Comparison of ENCODE assay signal across 19 cellular contexts in genomic region chr9:127749090-127749787, GRCh38. TPM values are rescaled to one million over a fixed set of nuclear protein-coding genes. Genes with fewer than 3 reads are reported as not detected.
DNase-seq lines count a peak whose midpoint lies in the region; ATAC-seq, FAIRE-seq and TF ChIP-seq lines count a peak whose summit lies in the region.
"Had no signal": no experiment of that assay in that cellular context is flagged by ENCODE, and none has a peak within 500 bp of the region (broad histone marks: within the 10 kb centered on the region; RNA-seq: fewer than 3 reads in every experiment).

No MANE protein-coding gene starts in this region.

- in situ Hi-C loops in HepG2 (cut with HindIII; ENCODE audit: extremely low pct_ligation_motif_present, low pct_unique_long_range_greater_than_20kb) = no loop called here

- no peak for DNase-seq in HepG2 (ENCODE audit: low spot score)
- DNase-seq in right lobe of liver = no peak
- no peak for DNase-seq in bronchial epithelial cell (ENCODE audit: low read depth)
- DNase-seq in neuronal stem cell (ENCODE audit: low spot score) = no peak
- no peak for DNase-seq in SHP77 treated with DMSO at 0.1 percent for 48 hours (lab: John Stamatoyannopoulos, UW)
- DNase-seq in activated CD4-positive, alpha-beta T cell treated with anti-CD3 and anti-CD28 coated beads, Interleukin-2, amount 50 U/mL, for 1 hour = no peak
- no peak for DNase-seq in thyroid gland
- DNase-seq: AML-193; Calu3; CD4-positive, alpha-beta memory T cell; DMS79 treated with DMSO at 0.1 percent for 48 hours had no signal

- H3K14ac ChIP-seq in neuronal stem cell (ENCODE audit: low read length) = no peak overlapping the region

- peaks cover 1% of the 10 kb centered on the region for H3K79me1 ChIP-seq in neuronal stem cell (ENCODE audit: low read depth, low read length)

- H2AK5ac ChIP-seq in neuronal stem cell (ENCODE audit: low read depth, low read length) = peak overlapping the region; percentile 34

- CTCF ChIA-PET in HepG2 (lab: Yijun Ruan, JAX; ENCODE audit: low intra/inter-chr PET ratio, low total read pairs) = no interaction called here

- no peak overlapping the region for H2BK120ac ChIP-seq in neuronal stem cell (ENCODE audit: low read depth, low read length)

- WGBS in HepG2 (ENCODE audit: low lambda C conversion rate) = 71% methylated on average over 11 of the region's 26 CpGs
- WGBS in right lobe of liver (ENCODE audit: insufficient coverage, low coverage, low lambda C conversion rate, missing lambda C conversion rate) = 94% methylated on average over 3 of the region's 26 CpGs
- no CpG with 5 or more reads among the region's 26 CpGs for WGBS in neuronal stem cell (ENCODE audit: extremely low coverage in 2 of 2, insufficient read length in 2 of 2, insufficient replicate concordance in 1 of 2), 2 donors
- 89 to 94% methylated on average over 22 to 26 of the region's 26 CpGs for WGBS in thyroid gland, 2 donors

- H3K4me3 ChIP-seq in HepG2 (replicated peaks in 1 of 3; ENCODE audit: insufficient read depth in 1 of 3, low read depth in 2 of 3, low read length in 3 of 3) (no peak overlapping the region), right lobe of liver (no peak overlapping the region), bronchial epithelial cell (ENCODE audit: low read depth, low read length) (no peak overlapping the region), neuronal stem cell (ENCODE audit: low read length in 2 of 2) (no peak overlapping the region), thyroid gland (replicated peaks in 1 of 3) (no peak overlapping the region)
- H3K4me3 ChIP-seq: A549, GM12878, HAP-1 had no signal

- H3K9me3 ChIP-seq in HepG2 (ENCODE audit: low read length) (no peaks in the 10 kb centered on the region), right lobe of liver (no peaks in the 10 kb centered on the region), neuronal stem cell (replicated peaks in 1 of 2; ENCODE audit: control insufficient read depth in 2 of 2, insufficient read depth in 1 of 2, low read depth in 1 of 2, low read length in 2 of 2) (no peaks in the 10 kb centered on the region), thyroid gland (no peaks in the 10 kb centered on the region)
- H3K9me3 ChIP-seq: A549, HAP-1 had no signal

- no peak overlapping the region for H2BK5ac ChIP-seq in neuronal stem cell (ENCODE audit: low read length)

- H4K8ac ChIP-seq in neuronal stem cell (ENCODE audit: low read depth, low read length) = no peak overlapping the region

- H3K4me2 ChIP-seq in HepG2 (ENCODE audit: low read depth, low read length) (no peak overlapping the region), neuronal stem cell (ENCODE audit: insufficient read depth, low read length, poor library complexity, severe bottlenecking) (no peak overlapping the region)
- H3K4me2 ChIP-seq: A549 had no signal

- peak overlapping the region; percentile 75 for H3K23ac ChIP-seq in neuronal stem cell (ENCODE audit: low read depth, low read length, poor library complexity)

- H3K27me3 ChIP-seq in HepG2 (ENCODE audit: control insufficient read depth in 1 of 2, insufficient read depth in 2 of 2, low read length in 2 of 2) = peaks cover 4 to 59% of the 10 kb centered on the region in 2 experiments; a peak in 3 of 5 replicates
- H3K27me3 ChIP-seq in right lobe of liver = no peaks in the 10 kb centered on the region
- peaks cover 13% of the 10 kb centered on the region for H3K27me3 ChIP-seq in bronchial epithelial cell (ENCODE audit: control insufficient read depth, insufficient read depth, low read length)
- peaks cover 0 to 55% (median 0%) of the 10 kb centered on the region in 3 experiments for H3K27me3 ChIP-seq in neuronal stem cell (ENCODE audit: control insufficient read depth in 3 of 3, insufficient read depth in 3 of 3, low read depth in 1 of 3, low read length in 3 of 3)
- H3K27me3 ChIP-seq in thyroid gland = no peaks in the 10 kb centered on the region

- TF ChIP-seq EP300 in HepG2 (IDR thresholded peaks at IDR 0.05; ENCODE audit: low read depth in 2 of 2, low read length in 2 of 2) = no peak
- no peak for TF ChIP-seq EP300 in HepG2 (CRISPR knock-in tag; IDR thresholded peaks at IDR 0.05; ENCODE audit: borderline replicate concordance)

- no peak for TF ChIP-seq RAD21 in HepG2 (CRISPR knock-in tag; IDR thresholded peaks at IDR 0.05)

- H3K79me2 ChIP-seq in HepG2 (ENCODE audit: insufficient read depth, low read length) = no peaks in the 10 kb centered on the region

- H3K4me1 ChIP-seq in HepG2 (ENCODE audit: insufficient read depth, low read length) (no peaks in the 10 kb centered on the region), right lobe of liver (no peaks in the 10 kb centered on the region), neuronal stem cell (ENCODE audit: control insufficient read depth in 2 of 2, insufficient read depth in 1 of 2, low read depth in 1 of 2, low read length in 2 of 2) (peaks cover 0 to under 1% of the 10 kb centered on the region in 2 donors), thyroid gland (peaks cover 0 to 1% of the 10 kb centered on the region in 2 donors)
- H3K4me1 ChIP-seq: HAP-1 had no signal

- no peak for TF ChIP-seq POLR2A in HepG2 (IDR thresholded peaks at IDR 0.05; ENCODE audit: insufficient read depth in 1 of 2, low read depth in 2 of 2, low read length in 2 of 2)
- TF ChIP-seq POLR2A in right lobe of liver (IDR thresholded peaks at IDR 0.05) = no peak
- TF ChIP-seq POLR2A in thyroid gland (IDR thresholded peaks at IDR 0.05) = no peak

- no TSS peak for BruUV-seq in HepG2 (replicated peaks; lab: Mats Ljungman, UMichigan)

- H4K20me1 ChIP-seq in HepG2 (ENCODE audit: insufficient read depth, low read length) = no peaks in the 10 kb centered on the region

- no peak overlapping the region for H3K18ac ChIP-seq in neuronal stem cell (ENCODE audit: low read length)

- H2BK12ac ChIP-seq in neuronal stem cell (ENCODE audit: low read length) = no peak overlapping the region

- H4K91ac ChIP-seq in neuronal stem cell (ENCODE audit: low read depth, low read length, poor library complexity) = no peak overlapping the region

- no peak overlapping the region for H3K4ac ChIP-seq in neuronal stem cell (ENCODE audit: low read length)

- H3K27ac ChIP-seq in HepG2 (ENCODE audit: extremely low read length, insufficient read depth, low read length) (no peak overlapping the region), right lobe of liver (no peak overlapping the region), neuronal stem cell (replicated peaks; ENCODE audit: low read length) (no peak overlapping the region), thyroid gland (no peak overlapping the region)
- H3K27ac ChIP-seq: 22Rv1, A549, C4-2B had no signal

- TF ChIP-seq CTCF in HepG2 (CRISPR knock-in tag; IDR thresholded peaks at IDR 0.05) (no peak), right lobe of liver (IDR thresholded peaks at IDR 0.05) (no peak), bronchial epithelial cell (IDR thresholded peaks at IDR 0.05; ENCODE audit: insufficient read depth, low read length, severe bottlenecking) (no peak), thyroid gland (IDR thresholded peaks at IDR 0.05) (no peak)

- H3K9ac ChIP-seq in HepG2 (ENCODE audit: insufficient read depth, low read depth, low read length) = no peak overlapping the region
- H3K9ac ChIP-seq in neuronal stem cell (ENCODE audit: low read depth, low read length, poor library complexity) = no peak overlapping the region

- intact Hi-C loops in HepG2 (cut with micrococcal nuclease; ENCODE audit: unreplicated experiment) = no loop called here
- intact Hi-C loops in right lobe of liver (cut with DNase I) = no loop called here
- intact Hi-C loops in thyroid gland (cut with DNase I) = no loop called here

- POLR2A ChIA-PET in HepG2 (lab: Yijun Ruan, JAX) = no interaction called here

- H3K36me3 ChIP-seq in HepG2 (replicated peaks in 1 of 2; ENCODE audit: control insufficient read depth in 1 of 2, insufficient read depth in 2 of 2, low read length in 2 of 2) = no peaks in the 10 kb centered on the region
- no peaks in the 10 kb centered on the region for H3K36me3 ChIP-seq in right lobe of liver
- no peaks in the 10 kb centered on the region for H3K36me3 ChIP-seq in bronchial epithelial cell (ENCODE audit: control insufficient read depth, insufficient read depth, low read length)
- peaks cover 0 to 16% of the 10 kb centered on the region in 2 donors for H3K36me3 ChIP-seq in neuronal stem cell (replicated peaks in 1 of 2; ENCODE audit: control insufficient read depth in 2 of 2, insufficient read depth in 2 of 2, low read length in 2 of 2)
- peaks cover 0 to 6% of the 10 kb centered on the region in 2 donors for H3K36me3 ChIP-seq in thyroid gland
- H3K36me3 ChIP-seq: HAP-1 had no signal

- H2AFZ ChIP-seq in HepG2 (ENCODE audit: low read length) = no peak overlapping the region
- H2AFZ ChIP-seq in neuronal stem cell (ENCODE audit: low read length) = no peak overlapping the region

- FAIRE-seq in HepG2 (lab: Jason Lieb, UNC) (no peak), bronchial epithelial cell (lab: Jason Lieb, UNC) (peak; percentile 82)
- FAIRE-seq: A549, GM12878, HTR-8/SVneo had no signal

- H2BK15ac ChIP-seq in neuronal stem cell (ENCODE audit: low read length) = no peak overlapping the region

- ATAC-seq in HepG2 (no peak), right lobe of liver (no peak), HG03135 (IDR thresholded peaks at IDR 0.05; ENCODE audit: unreplicated experiment) (no peak)
- ATAC-seq: A549, GM12878 had no signal

RNA-seq across cellular contexts. Expression of gene TOR2A, which starts 14.1 kb away (rescaled TPM):
- total RNA-seq in HepG2 (2016; rRNA removed; fragmentation: Illumina TruSeq; extraction: Trizol) = 5.5 and 7.2 TPM in 2 replicates
- total RNA-seq in HepG2 (2016; cell fraction: cytosol; rRNA removed; fragmentation: Illumina TruSeq; extraction: Trizol; ENCODE audit: low read depth) = 5.2 and 7.3 TPM in 2 replicates
- 4.5 and 7.9 TPM in 2 replicates for total RNA-seq in HepG2 (2016; cell fraction: insoluble cytoplasmic fraction; rRNA removed; fragmentation: Illumina TruSeq; extraction: Trizol)
- 7.9 and 11.8 TPM in 2 replicates for total RNA-seq in HepG2 (2016; cell fraction: membrane; rRNA removed; fragmentation: Illumina TruSeq; extraction: Trizol)
- total RNA-seq in HepG2 (2016; cell fraction: nucleus; rRNA removed; fragmentation: Illumina TruSeq; extraction: Trizol) = 6.0 and 8.4 TPM in 2 replicates
- 3.5 and 4.9 TPM in 2 replicates for polyA plus RNA-seq in HepG2 (2011; rRNA removed)
- polyA plus RNA-seq in HepG2 (2011; cell fraction: cytosol; rRNA removed) = 3.9 and 7.0 TPM in 2 replicates
- polyA plus RNA-seq in HepG2 (2011; cell fraction: nucleus; rRNA removed) = 10.9 and 13.2 TPM in 2 replicates
- 3.9 and 5.6 TPM in 2 replicates for polyA plus RNA-seq in HepG2 (2012)
- 7.5 and 14.0 TPM in 2 replicates for polyA plus RNA-seq in HepG2 (2016; cell fraction: cytosol; fragmentation: Illumina TruSeq; extraction: Trizol; ENCODE audit: low read depth)
- polyA plus RNA-seq in HepG2 (2016; cell fraction: insoluble cytoplasmic fraction; fragmentation: Illumina TruSeq; extraction: Trizol; ENCODE audit: low read depth) = 8.1 and 8.2 TPM in 2 replicates
- 13.5 and 15.3 TPM in 2 replicates for polyA plus RNA-seq in HepG2 (2016; cell fraction: membrane; fragmentation: Illumina TruSeq; extraction: Trizol; ENCODE audit: low read depth)
- polyA plus RNA-seq in HepG2 (2016; cell fraction: nucleus; fragmentation: Illumina TruSeq; extraction: Trizol; ENCODE audit: insufficient read depth, low read depth) = 15.9 and 17.9 TPM in 2 replicates
- polyA minus RNA-seq in HepG2 (2011; rRNA and poly(A)+ RNA removed; ENCODE audit: low replicate concordance) = 5.5 and 15.6 TPM in 2 replicates
- 3.2 and 3.6 TPM in 2 replicates for polyA minus RNA-seq in HepG2 (2011; cell fraction: cytosol; rRNA and poly(A)+ RNA removed)
- 2.4 and 3.0 TPM in 2 replicates for polyA minus RNA-seq in HepG2 (2011; cell fraction: nucleus; rRNA and poly(A)+ RNA removed)
- total RNA-seq in right lobe of liver = 10 to 100 TPM in 2 of 6 experiments, 1 to 10 TPM in 4; 6.1 to 15.3 (median 7.7) TPM
- 1.8 and 4.6 TPM in 2 replicates for total RNA-seq in bronchial epithelial cell
- 16.4 TPM for polyA plus RNA-seq in neuronal stem cell (2013, experiment 1 of 2)
- 16.7 TPM for polyA plus RNA-seq in neuronal stem cell (2013, experiment 2 of 2)
- 10 to 100 TPM in 3 of 4 donors, 1 to 10 TPM in 1; 8.9 to 23.1 (median 14.2) TPM for total RNA-seq in thyroid gland

RNA-seq across cellular contexts. Expression of gene SH2D3C, which starts 29.2 kb away (rescaled TPM):
- not detected in 2 replicates for total RNA-seq in HepG2 (2016; rRNA removed; fragmentation: Illumina TruSeq; extraction: Trizol)
- not detected in 2 replicates for total RNA-seq in HepG2 (2016; cell fraction: cytosol; rRNA removed; fragmentation: Illumina TruSeq; extraction: Trizol; ENCODE audit: low read depth)
- not detected in 2 replicates for total RNA-seq in HepG2 (2016; cell fraction: insoluble cytoplasmic fraction; rRNA removed; fragmentation: Illumina TruSeq; extraction: Trizol)
- total RNA-seq in HepG2 (2016; cell fraction: membrane; rRNA removed; fragmentation: Illumina TruSeq; extraction: Trizol) = not detected in 2 replicates
- total RNA-seq in HepG2 (2016; cell fraction: nucleus; rRNA removed; fragmentation: Illumina TruSeq; extraction: Trizol) = not detected in 2 replicates
- not detected in 2 replicates for polyA plus RNA-seq in HepG2 (2011; rRNA removed)
- 0.03 TPM in 1 of 2 replicates, not detected in the other for polyA plus RNA-seq in HepG2 (2011; cell fraction: cytosol; rRNA removed)
- not detected in 2 replicates for polyA plus RNA-seq in HepG2 (2011; cell fraction: nucleus; rRNA removed)
- 0.19 TPM in 1 of 2 replicates, not detected in the other for polyA plus RNA-seq in HepG2 (2012)
- polyA plus RNA-seq in HepG2 (2016; cell fraction: cytosol; fragmentation: Illumina TruSeq; extraction: Trizol; ENCODE audit: low read depth) = not detected in 2 replicates
- polyA plus RNA-seq in HepG2 (2016; cell fraction: insoluble cytoplasmic fraction; fragmentation: Illumina TruSeq; extraction: Trizol; ENCODE audit: low read depth) = not detected in 2 replicates
- polyA plus RNA-seq in HepG2 (2016; cell fraction: membrane; fragmentation: Illumina TruSeq; extraction: Trizol; ENCODE audit: low read depth) = not detected in 2 replicates
- polyA plus RNA-seq in HepG2 (2016; cell fraction: nucleus; fragmentation: Illumina TruSeq; extraction: Trizol; ENCODE audit: insufficient read depth, low read depth) = not detected in 2 replicates
- polyA minus RNA-seq in HepG2 (2011; rRNA and poly(A)+ RNA removed; ENCODE audit: low replicate concordance) = 0.20 and 0.84 TPM in 2 replicates
- not detected in 2 replicates for polyA minus RNA-seq in HepG2 (2011; cell fraction: cytosol; rRNA and poly(A)+ RNA removed)
- not detected in 2 replicates for polyA minus RNA-seq in HepG2 (2011; cell fraction: nucleus; rRNA and poly(A)+ RNA removed)
- 1 to 10 TPM; 1.7 to 5.6 (median 2.7) TPM for total RNA-seq in right lobe of liver
- 0.26 TPM in 1 of 2 replicates, not detected in the other for total RNA-seq in bronchial epithelial cell
- 2.8 TPM for polyA plus RNA-seq in neuronal stem cell (2013, experiment 1 of 2)
- 2.5 TPM for polyA plus RNA-seq in neuronal stem cell (2013, experiment 2 of 2)
- total RNA-seq in thyroid gland = 10 to 100 TPM; 10.0 to 24.9 (median 18.2) TPM
- total RNA-seq: Calu3 had no signal

RNA-seq across cellular contexts. Expression of gene TTC16, which starts 33.4 kb away (rescaled TPM):
- total RNA-seq in HepG2 (2016; rRNA removed; fragmentation: Illumina TruSeq; extraction: Trizol) (not detected in 2 replicates), right lobe of liver (under 1 TPM in 2 of 6 experiments, not detected in 4; 0.05 to 0.12 TPM), bronchial epithelial cell (not detected in 2 replicates), thyroid gland (under 1 TPM in 3 of 4 donors, not detected in 1; 0.40 to 0.45 (median 0.44) TPM)
- total RNA-seq in HepG2 (2016; cell fraction: cytosol; rRNA removed; fragmentation: Illumina TruSeq; extraction: Trizol; ENCODE audit: low read depth) = not detected in 2 replicates
- total RNA-seq in HepG2 (2016; cell fraction: insoluble cytoplasmic fraction; rRNA removed; fragmentation: Illumina TruSeq; extraction: Trizol) = not detected in 2 replicates
- not detected in 2 replicates for total RNA-seq in HepG2 (2016; cell fraction: membrane; rRNA removed; fragmentation: Illumina TruSeq; extraction: Trizol)
- not detected in 2 replicates for total RNA-seq in HepG2 (2016; cell fraction: nucleus; rRNA removed; fragmentation: Illumina TruSeq; extraction: Trizol)
- not detected in 2 replicates for polyA plus RNA-seq in HepG2 (2011; rRNA removed)
- 0.03 TPM in 1 of 2 replicates, not detected in the other for polyA plus RNA-seq in HepG2 (2011; cell fraction: cytosol; rRNA removed)
- polyA plus RNA-seq in HepG2 (2011; cell fraction: nucleus; rRNA removed) = 0.08 TPM in 1 of 2 replicates, not detected in the other
- not detected in 2 replicates for polyA plus RNA-seq in HepG2 (2012)
- polyA plus RNA-seq in HepG2 (2016; cell fraction: cytosol; fragmentation: Illumina TruSeq; extraction: Trizol; ENCODE audit: low read depth) = not detected in 2 replicates
- not detected in 2 replicates for polyA plus RNA-seq in HepG2 (2016; cell fraction: insoluble cytoplasmic fraction; fragmentation: Illumina TruSeq; extraction: Trizol; ENCODE audit: low read depth)
- 0.09 TPM in 1 of 2 replicates, not detected in the other for polyA plus RNA-seq in HepG2 (2016; cell fraction: membrane; fragmentation: Illumina TruSeq; extraction: Trizol; ENCODE audit: low read depth)
- not detected in 2 replicates for polyA plus RNA-seq in HepG2 (2016; cell fraction: nucleus; fragmentation: Illumina TruSeq; extraction: Trizol; ENCODE audit: insufficient read depth, low read depth)
- polyA minus RNA-seq in HepG2 (2011; rRNA and poly(A)+ RNA removed; ENCODE audit: low replicate concordance) = 0.72 TPM in 1 of 2 replicates, not detected in the other
- not detected in 2 replicates for polyA minus RNA-seq in HepG2 (2011; cell fraction: cytosol; rRNA and poly(A)+ RNA removed)
- not detected in 2 replicates for polyA minus RNA-seq in HepG2 (2011; cell fraction: nucleus; rRNA and poly(A)+ RNA removed)
- polyA plus RNA-seq in neuronal stem cell (2013, experiment 1 of 2) = not detected
- polyA plus RNA-seq in neuronal stem cell (2013, experiment 2 of 2) = not detected
- total RNA-seq: Calu3, GM12878, H4 had no signal
- polyA plus RNA-seq: A549 had no signal

RNA-seq across cellular contexts. Expression of gene PTRH1, which starts 33.8 kb away (rescaled TPM):
- total RNA-seq in HepG2 (2016; rRNA removed; fragmentation: Illumina TruSeq; extraction: Trizol) (7.6 and 10.4 TPM in 2 replicates), right lobe of liver (10 to 100 TPM in 2 of 6 experiments, 1 to 10 TPM in 4; 4.8 to 21.2 (median 6.8) TPM), bronchial epithelial cell (26.6 and 58.9 TPM in 2 replicates), thyroid gland (10 to 100 TPM; 24.1 to 64.3 (median 43.4) TPM)
- total RNA-seq in HepG2 (2016; cell fraction: cytosol; rRNA removed; fragmentation: Illumina TruSeq; extraction: Trizol; ENCODE audit: low read depth) = 3.7 and 4.7 TPM in 2 replicates
- 9.5 and 11.7 TPM in 2 replicates for total RNA-seq in HepG2 (2016; cell fraction: insoluble cytoplasmic fraction; rRNA removed; fragmentation: Illumina TruSeq; extraction: Trizol)
- total RNA-seq in HepG2 (2016; cell fraction: membrane; rRNA removed; fragmentation: Illumina TruSeq; extraction: Trizol) = 3.7 and 4.4 TPM in 2 replicates
- total RNA-seq in HepG2 (2016; cell fraction: nucleus; rRNA removed; fragmentation: Illumina TruSeq; extraction: Trizol) = 3.4 and 3.9 TPM in 2 replicates
- 4.0 and 5.4 TPM in 2 replicates for polyA plus RNA-seq in HepG2 (2011; rRNA removed)
- 5.4 and 8.9 TPM in 2 replicates for polyA plus RNA-seq in HepG2 (2011; cell fraction: cytosol; rRNA removed)
- polyA plus RNA-seq in HepG2 (2011; cell fraction: nucleus; rRNA removed) = 6.0 and 7.2 TPM in 2 replicates
- polyA plus RNA-seq in HepG2 (2012) = 3.0 and 3.2 TPM in 2 replicates
- polyA plus RNA-seq in HepG2 (2016; cell fraction: cytosol; fragmentation: Illumina TruSeq; extraction: Trizol; ENCODE audit: low read depth) = 3.5 and 3.9 TPM in 2 replicates
- polyA plus RNA-seq in HepG2 (2016; cell fraction: insoluble cytoplasmic fraction; fragmentation: Illumina TruSeq; extraction: Trizol; ENCODE audit: low read depth) = 8.4 and 8.9 TPM in 2 replicates
- polyA plus RNA-seq in HepG2 (2016; cell fraction: membrane; fragmentation: Illumina TruSeq; extraction: Trizol; ENCODE audit: low read depth) = 3.9 and 4.4 TPM in 2 replicates
- polyA plus RNA-seq in HepG2 (2016; cell fraction: nucleus; fragmentation: Illumina TruSeq; extraction: Trizol; ENCODE audit: insufficient read depth, low read depth) = 6.4 and 9.2 TPM in 2 replicates
- polyA minus RNA-seq in HepG2 (2011; rRNA and poly(A)+ RNA removed; ENCODE audit: low replicate concordance) = 5.1 and 17.9 TPM in 2 replicates
- 1.8 and 1.9 TPM in 2 replicates for polyA minus RNA-seq in HepG2 (2011; cell fraction: cytosol; rRNA and poly(A)+ RNA removed)
- polyA minus RNA-seq in HepG2 (2011; cell fraction: nucleus; rRNA and poly(A)+ RNA removed) = 1.9 and 3.9 TPM in 2 replicates
- polyA plus RNA-seq in neuronal stem cell (2013, experiment 1 of 2) = 4.0 TPM
- 3.8 TPM for polyA plus RNA-seq in neuronal stem cell (2013, experiment 2 of 2)

RNA-seq across cellular contexts. Expression of gene CDK9, which starts 36.6 kb away (rescaled TPM):
- total RNA-seq in HepG2 (2016; rRNA removed; fragmentation: Illumina TruSeq; extraction: Trizol) (16.8 TPM in 2 replicates), right lobe of liver (100 to 1,000 TPM in 1 of 6 experiments, 10 to 100 TPM in 5; 49.4 to 107 (median 54.5) TPM), bronchial epithelial cell (78.5 and 81.7 TPM in 2 replicates), thyroid gland (10 to 100 TPM; 47.5 to 85.2 (median 78.3) TPM)
- 5.3 and 6.3 TPM in 2 replicates for total RNA-seq in HepG2 (2016; cell fraction: cytosol; rRNA removed; fragmentation: Illumina TruSeq; extraction: Trizol; ENCODE audit: low read depth)
- total RNA-seq in HepG2 (2016; cell fraction: insoluble cytoplasmic fraction; rRNA removed; fragmentation: Illumina TruSeq; extraction: Trizol) = 14.3 and 15.5 TPM in 2 replicates
- total RNA-seq in HepG2 (2016; cell fraction: membrane; rRNA removed; fragmentation: Illumina TruSeq; extraction: Trizol) = 13.1 and 13.7 TPM in 2 replicates
- total RNA-seq in HepG2 (2016; cell fraction: nucleus; rRNA removed; fragmentation: Illumina TruSeq; extraction: Trizol) = 13.7 and 14.2 TPM in 2 replicates
- 21.5 and 26.1 TPM in 2 replicates for polyA plus RNA-seq in HepG2 (2011; rRNA removed)
- polyA plus RNA-seq in HepG2 (2011; cell fraction: cytosol; rRNA removed) = 16.1 and 24.8 TPM in 2 replicates
- 85.3 and 97.2 TPM in 2 replicates for polyA plus RNA-seq in HepG2 (2011; cell fraction: nucleus; rRNA removed)
- 18.5 and 23.5 TPM in 2 replicates for polyA plus RNA-seq in HepG2 (2012)
- 7.2 and 7.8 TPM in 2 replicates for polyA plus RNA-seq in HepG2 (2016; cell fraction: cytosol; fragmentation: Illumina TruSeq; extraction: Trizol; ENCODE audit: low read depth)
- 21.4 and 33.5 TPM in 2 replicates for polyA plus RNA-seq in HepG2 (2016; cell fraction: insoluble cytoplasmic fraction; fragmentation: Illumina TruSeq; extraction: Trizol; ENCODE audit: low read depth)
- polyA plus RNA-seq in HepG2 (2016; cell fraction: membrane; fragmentation: Illumina TruSeq; extraction: Trizol; ENCODE audit: low read depth) = 10.9 and 12.8 TPM in 2 replicates
- polyA plus RNA-seq in HepG2 (2016; cell fraction: nucleus; fragmentation: Illumina TruSeq; extraction: Trizol; ENCODE audit: insufficient read depth, low read depth) = 35.3 and 35.6 TPM in 2 replicates
- polyA minus RNA-seq in HepG2 (2011; rRNA and poly(A)+ RNA removed; ENCODE audit: low replicate concordance) = 47.9 and 105 TPM in 2 replicates
- 13.9 and 18.8 TPM in 2 replicates for polyA minus RNA-seq in HepG2 (2011; cell fraction: cytosol; rRNA and poly(A)+ RNA removed)
- 27.6 and 29.4 TPM in 2 replicates for polyA minus RNA-seq in HepG2 (2011; cell fraction: nucleus; rRNA and poly(A)+ RNA removed)
- polyA plus RNA-seq in neuronal stem cell (2013, experiment 1 of 2) = 29.1 TPM
- polyA plus RNA-seq in neuronal stem cell (2013, experiment 2 of 2) = 30.0 TPM
